21 cellular contexts compared by ENCODE assay signal in the genomic region with DNA sequence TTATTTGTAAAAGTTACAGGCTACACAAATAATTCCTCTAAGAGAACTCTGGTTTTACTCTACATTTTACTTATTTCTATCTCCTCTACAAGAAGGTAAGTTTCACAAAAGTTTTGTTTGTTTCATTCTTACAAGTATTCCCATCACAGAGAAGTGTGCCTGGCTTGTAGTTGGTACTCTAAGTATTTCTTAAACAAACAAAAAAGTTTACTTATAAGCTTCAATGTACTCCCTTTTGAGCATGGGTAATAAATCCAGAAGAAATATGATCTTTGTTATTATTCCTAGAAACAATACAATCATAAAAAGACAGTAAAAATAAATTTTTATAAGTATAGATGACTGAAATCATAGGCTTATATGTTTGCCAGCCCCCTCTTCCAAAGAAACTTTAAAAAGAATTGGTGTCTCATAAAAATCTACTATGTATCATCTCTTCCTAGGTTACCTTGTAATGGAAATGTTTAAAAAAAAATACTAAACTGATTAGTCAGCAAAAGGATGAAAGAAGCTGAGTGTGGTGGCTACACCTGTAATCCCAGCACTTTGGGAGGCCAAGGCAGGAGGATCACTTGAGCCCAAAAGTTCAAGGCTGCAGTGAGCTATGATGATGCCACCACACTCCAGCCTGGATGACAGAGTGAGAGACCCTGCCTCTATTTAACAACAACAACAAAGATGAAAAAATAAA.
"Had no signal": no experiment of that assay in that cellular context is flagged by ENCODE, and none has a peak within 500 bp of the region (broad histone marks: within the 10 kb centered on the region; RNA-seq: fewer than 3 reads in every experiment).

No MANE protein-coding gene starts in this region.

- FAIRE-seq: RCC 7860 had no signal

- H3K4me3 ChIP-seq: adrenal gland, SJSA1 had no signal

- ATAC-seq: activated CD4-positive, CD25-positive, alpha-beta regulatory T cell treated with anti-CD3 and anti-CD28 coated beads, Interleukin-2, amount 50 U/mL, for 24 hours; activated CD8-positive, alpha-beta T cell treated with anti-CD3 and anti-CD28 coated beads for 36 hours; SK-N-SH treated with all-trans-retinoic acid at 6 μM for 48 hours had no signal

- H3K27me3 ChIP-seq: adrenal gland, SJSA1 had no signal

- H3K27ac ChIP-seq: SJSA1 had no signal

- H3K9me3 ChIP-seq: adrenal gland, SJSA1 had no signal

- H3K4me1 ChIP-seq: SJSA1 had no signal

- DNase-seq: activated CD4-positive, alpha-beta T cell treated with anti-CD3 and anti-CD28 coated beads for 4 hours; activated CD8-positive, alpha-beta memory T cell treated with anti-CD3 and anti-CD28 coated beads, Interleukin-2, amount 50 U/mL, for 4 hours; activated CD8-positive, alpha-beta T cell treated with anti-CD3 and anti-CD28 coated beads for 36 hours; activated naive CD4-positive, alpha-beta T cell treated with anti-CD3 and anti-CD28 coated beads, Interleukin-2, amount 50 U/mL, for 16 hours; activated naive CD8-positive, alpha-beta T cell treated with anti-CD3 and anti-CD28 coated beads, Interleukin-2, amount 10 ng/mL, durations not matched to agents 7 days and 5 days; adrenal gland; anterior cingulate cortex; cerebellar nuclear complex; NCI-H1092; NCI-H1930; NCI-H2171; NCI-H2227 treated with DMSO at 0.1 percent for 48 hours; NCI-H446 treated with DMSO at 0.1 percent for 48 hours; NCI-H526; NCI-H774; SHP77; SW 1271 had no signal
